Comparison of ENCODE assay signal across 9 cellular contexts in genomic region chr7:14045651-14046050, GRCh38. TPM values are rescaled to one million over a fixed set of nuclear protein-coding genes. Genes with fewer than 3 reads are reported as not detected.
"Had no signal": no experiment of that assay in that cellular context is flagged by ENCODE, and none has a peak within 500 bp of the region (broad histone marks: within the 10 kb centered on the region; RNA-seq: fewer than 3 reads in every experiment).

No MANE protein-coding gene starts in this region.

- H3K4me3 Mint-ChIP-seq: HFFc6 had no signal

- H3K4me1 ChIP-seq: HAP-1 had no signal

- H3K4me1 Mint-ChIP-seq: IgD-negative memory B cell had no signal

- H3K36me3 ChIP-seq: HAP-1 had no signal

- H3K9ac ChIP-seq: GM23248 had no signal

- FAIRE-seq: HepG2 had no signal

- H3K9me3 ChIP-seq: HAP-1 had no signal

- H3K36me3 Mint-ChIP-seq: IgD-negative memory B cell had no signal

- H3K9me3 Mint-ChIP-seq: HFFc6 had no signal

- ATAC-seq: HCT116, HepG2 had no signal

- H3K27ac ChIP-seq: GM23248 had no signal

- DNase-seq: GM23248, GOT3, H7, HFFc6, KBM-7 had no signal

- H3K27ac Mint-ChIP-seq: HFFc6, IgD-negative memory B cell had no signal

- H3K4me3 ChIP-seq: GM23248, HAP-1 had no signal

- H2AFZ ChIP-seq: GM23248 had no signal

- H3K27me3 Mint-ChIP-seq: IgD-negative memory B cell had no signal

RNA-seq across cellular contexts. Expression of gene ETV1, which starts 56.2 kb away (rescaled TPM):
- polyA plus RNA-seq: IgD-negative memory B cell had no signal
